ENCODE assay signal across 1 cellular context in the genomic region with DNA sequence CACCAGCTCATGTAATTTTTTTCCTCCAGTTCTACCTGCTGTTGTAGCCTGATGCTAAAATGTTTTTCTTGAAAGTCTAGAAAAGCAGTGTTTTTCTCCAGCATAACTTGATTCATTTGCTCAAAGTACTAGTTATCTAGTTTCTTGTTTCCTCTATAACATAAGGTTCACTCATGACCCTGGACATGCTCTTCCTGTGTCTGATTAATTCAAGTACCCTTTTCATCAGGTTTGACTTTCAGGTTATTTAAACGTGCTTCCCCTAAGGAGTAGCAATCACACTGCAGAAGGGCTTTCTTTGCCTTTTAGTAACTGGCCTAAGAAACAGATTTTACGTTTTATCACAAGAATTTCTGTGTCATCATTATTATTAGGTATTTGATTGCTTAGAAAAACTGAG.
A peak's percentile ranks its signal among the peaks of the same experiment; 100 is the strongest.
TF ChIP-seq lines count a peak whose summit lies in the region.

No MANE protein-coding gene starts in this region.

TF ChIP-seq in GM12878, 131 proteins besides CTCF, POLR2A, EP300 and RAD21 (continued from another document):
- 0 out of 4 replicates have a peak, but pooled peaks of 1 of the 2 experiments have one; percentile 31 for TF ChIP-seq ETV6 (conservative IDR thresholded peaks at IDR 0.05 in 1 of 2, IDR thresholded peaks at IDR 0.05 in 1 of 2; ENCODE audit: borderline replicate concordance in 1 of 2, low read depth in 1 of 2)
